14 cellular contexts compared by ENCODE assay signal in genomic region chr10:77031531-77031930, GRCh38.
DNase-seq lines count a peak whose midpoint lies in the region; ATAC-seq and TF ChIP-seq lines count a peak whose summit lies in the region.
"Had no signal": no experiment of that assay in that cellular context is flagged by ENCODE, and none has a peak within 500 bp of the region (broad histone marks: within the 10 kb centered on the region; RNA-seq: fewer than 3 reads in every experiment).

No MANE protein-coding gene starts in this region.

- H3K79me2 ChIP-seq in Loucy (ENCODE audit: insufficient read depth, low read length): no peaks in the 10 kb centered on the region

- no peaks in the 10 kb centered on the region for H3K36me3 ChIP-seq in BLaER1
- no peaks in the 10 kb centered on the region for H3K36me3 ChIP-seq in Loucy (ENCODE audit: insufficient read depth, low read length)
- no peaks in the 10 kb centered on the region for H3K36me3 ChIP-seq in neutrophil
- no peaks in the 10 kb centered on the region for H3K36me3 ChIP-seq in body of pancreas (replicated peaks in 1 of 2; ENCODE audit: insufficient read depth in 1 of 2, low read depth in 2 of 2)
- no peaks in the 10 kb centered on the region for H3K36me3 ChIP-seq in Peyer's patch

- H3K4me1 ChIP-seq in BLaER1 (peaks cover 43% of the 10 kb centered on the region), Loucy (ENCODE audit: insufficient read depth, low read length, poor library complexity, severe bottlenecking) (peaks cover 62% of the 10 kb centered on the region), neutrophil (ENCODE audit: control insufficient read depth in 1 of 2, insufficient read depth in 1 of 2, low read depth in 1 of 2, low read length in 1 of 2) (peaks cover 34 to 45% of the 10 kb centered on the region in 2 experiments), body of pancreas (no peaks in the 10 kb centered on the region), Peyer's patch (no peaks in the 10 kb centered on the region)
- H3K4me1 ChIP-seq: Caco-2 had no signal

- no peak for DNase-seq in left lobe of liver (ENCODE audit: low spot score)
- no peak for DNase-seq in body of pancreas
- DNase-seq in Peyer's patch: no peak
- DNase-seq: 8988T; Caco-2; CD8-positive, alpha-beta T cell; DND-41; GDM1; GM23248 had no signal

- H3K9ac ChIP-seq in BLaER1: no peak overlapping the region
- peak overlapping the region; percentile 32 for H3K9ac ChIP-seq in Loucy (ENCODE audit: low read depth, low read length, poor library complexity, severe bottlenecking)
- H3K9ac ChIP-seq: GM23248 had no signal

- H2AFZ ChIP-seq in Loucy (ENCODE audit: low read length): peak overlapping the region; percentile 19; the same call in 1 of the 2 replicates
- H2AFZ ChIP-seq: GM23248 had no signal

- TF ChIP-seq POLR2A in body of pancreas (IDR thresholded peaks at IDR 0.05): no peak
- no peak for TF ChIP-seq POLR2A in Peyer's patch (IDR thresholded peaks at IDR 0.05)

- TF ChIP-seq CTCF in Loucy (conservative IDR thresholded peaks at IDR 0.05; ENCODE audit: low read length) (no peak), neutrophil (IDR thresholded peaks at IDR 0.05) (no peak), body of pancreas (IDR thresholded peaks at IDR 0.05) (no peak), Peyer's patch (IDR thresholded peaks at IDR 0.05) (no peak)

- H3K4me2 ChIP-seq in BLaER1: peak overlapping the region; percentile 46
- peak overlapping the region; percentile 49 for H3K4me2 ChIP-seq in Loucy (ENCODE audit: low read depth, low read length, poor library complexity, severe bottlenecking)

- H4K20me1 ChIP-seq in BLaER1 (no peaks in the 10 kb centered on the region), Loucy (ENCODE audit: insufficient read depth, low read length, poor library complexity, severe bottlenecking) (no peaks in the 10 kb centered on the region)

- H3K27ac ChIP-seq in BLaER1 (no peak overlapping the region), neutrophil (peak overlapping the region; percentile 74), body of pancreas (no peak overlapping the region), Peyer's patch (no peak overlapping the region)
- H3K27ac ChIP-seq: C4-2B, GM23248 had no signal

- no peaks in the 10 kb centered on the region for H3F3A ChIP-seq in Loucy (ENCODE audit: low read depth)

- WGBS in body of pancreas, 2 donors: 68 to 70% methylated on average over 1 of the region's 1 CpG

- H3K27me3 ChIP-seq in BLaER1 (no peaks in the 10 kb centered on the region), Loucy (ENCODE audit: insufficient read depth, low read length, poor library complexity, severe bottlenecking) (no peaks in the 10 kb centered on the region), neutrophil (no peaks in the 10 kb centered on the region), body of pancreas (no peaks in the 10 kb centered on the region), Peyer's patch (no peaks in the 10 kb centered on the region)

- H3K9me2 ChIP-seq in Loucy (replicated peaks; ENCODE audit: low read depth, low read length): no peaks in the 10 kb centered on the region

- intact Hi-C loops in body of pancreas (cut with DNase I): no loop called here

- H3K4me3 ChIP-seq in BLaER1 (no peak overlapping the region), Loucy (ENCODE audit: low read length, poor library complexity, severe bottlenecking) (peak overlapping the region; percentile 19), neutrophil (ENCODE audit: low read depth in 1 of 2, low read length in 1 of 2) (peak overlapping the region in 1 of 2 experiments; percentile 6), body of pancreas (no peak overlapping the region), Peyer's patch (no peak overlapping the region)
- H3K4me3 ChIP-seq: GM23248 had no signal

- H3K9me3 ChIP-seq in BLaER1 (no peaks in the 10 kb centered on the region), Loucy (ENCODE audit: insufficient read depth, low read depth, low read length) (no peaks in the 10 kb centered on the region), neutrophil (no peaks in the 10 kb centered on the region), body of pancreas (no peaks in the 10 kb centered on the region), Peyer's patch (no peaks in the 10 kb centered on the region)
- H3K9me3 ChIP-seq: Caco-2 had no signal

- peak; percentile 67 for ATAC-seq in left lobe of liver
- ATAC-seq in body of pancreas: no peak
- ATAC-seq in GM21737 (IDR thresholded peaks at IDR 0.05; ENCODE audit: unreplicated experiment): no peak
- ATAC-seq: CD8-positive, alpha-beta T cell had no signal
